16 cellular contexts compared by ENCODE assay signal in the genomic region with DNA sequence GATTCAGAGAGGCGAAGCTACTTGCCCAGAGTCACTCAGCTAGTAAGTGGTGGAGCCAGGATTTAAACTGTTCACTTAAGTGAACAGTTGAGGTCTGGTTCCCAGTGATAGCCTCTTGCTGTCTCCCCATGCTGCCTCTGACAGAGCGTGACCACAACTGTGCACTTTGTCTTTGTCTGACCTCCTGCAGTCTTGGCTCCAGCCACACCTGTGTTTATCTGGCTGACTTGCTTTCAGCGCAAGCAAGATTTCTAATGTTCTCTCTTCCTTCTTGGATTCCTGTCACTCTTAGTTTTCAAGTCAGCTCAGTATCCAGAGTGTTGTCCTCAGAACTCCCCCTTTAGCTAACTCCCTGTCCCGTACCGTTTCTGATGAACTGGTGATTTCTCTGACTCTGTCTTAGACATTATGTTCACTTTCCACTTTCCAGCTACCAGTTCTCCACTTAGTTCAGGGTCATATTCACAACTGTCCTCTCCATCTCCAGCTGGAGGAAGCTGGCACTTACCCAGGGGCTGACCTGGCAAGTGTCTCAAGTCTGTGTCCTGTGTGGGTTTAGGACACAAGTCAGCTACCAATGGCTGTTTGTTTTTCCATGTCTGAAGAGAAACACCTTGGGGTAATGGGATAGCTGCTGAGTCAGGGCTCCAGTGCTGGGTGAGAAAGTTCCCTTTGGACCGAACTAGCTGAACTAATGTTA.
DNase-seq lines count a peak whose midpoint lies in the region; TF ChIP-seq lines count a peak whose summit lies in the region.
"Had no signal": no experiment of that assay in that cellular context is flagged by ENCODE, and none has a peak within 500 bp of the region (broad histone marks: within the 10 kb centered on the region; RNA-seq: fewer than 3 reads in every experiment).

No MANE protein-coding gene starts in this region.

- H3K4me3 ChIP-seq in endodermal cell (ENCODE audit: low read length): no peak overlapping the region

- H3K36me3 Mint-ChIP-seq in endodermal cell (ENCODE audit: low read depth) (no peaks in the 10 kb centered on the region), progenitor cell of endocrine pancreas (ENCODE audit: insufficient read depth) (no peaks in the 10 kb centered on the region), osteocyte (ENCODE audit: unreplicated experiment) (no peaks in the 10 kb centered on the region)
- H3K36me3 Mint-ChIP-seq in activated CD4-positive, alpha-beta T cell treated with anti-CD3 and anti-CD28 coated beads, Interleukin-2, amount 10 ng/mL, durations not matched to agents 7 days and 5 days (ENCODE audit: low read depth): no peaks in the 10 kb centered on the region
- H3K36me3 Mint-ChIP-seq: activated naive CD4-positive, alpha-beta T cell treated with anti-CD3 and anti-CD28 coated beads, Interleukin-2, amount 50 U/mL, for 24 hours; memory B cell had no signal

- H3K4me3 Mint-ChIP-seq in endodermal cell: no peak overlapping the region
- no peak overlapping the region for H3K4me3 Mint-ChIP-seq in progenitor cell of endocrine pancreas (ENCODE audit: low read depth)
- no peak overlapping the region for H3K4me3 Mint-ChIP-seq in osteocyte (ENCODE audit: unreplicated experiment)
- H3K4me3 Mint-ChIP-seq in activated CD4-positive, alpha-beta T cell treated with anti-CD3 and anti-CD28 coated beads, Interleukin-2, amount 10 ng/mL, durations not matched to agents 7 days and 5 days: no peak overlapping the region
- H3K4me3 Mint-ChIP-seq: activated naive CD4-positive, alpha-beta T cell treated with anti-CD3 and anti-CD28 coated beads, Interleukin-2, amount 50 U/mL, for 24 hours; effector memory CD8-positive, alpha-beta T cell; memory B cell; T-helper 2 cell treated with Interferon-gamma antibody and Interleukin-4, amounts not matched to agents 5 μg/mL and 100 μg/mL, for 36 hours had no signal

- H3K4me1 Mint-ChIP-seq in endodermal cell: peaks cover 2% of the 10 kb centered on the region
- peaks cover 33% of the 10 kb centered on the region for H3K4me1 Mint-ChIP-seq in progenitor cell of endocrine pancreas (ENCODE audit: low read depth)
- peaks cover 5% of the 10 kb centered on the region for H3K4me1 Mint-ChIP-seq in osteocyte (ENCODE audit: unreplicated experiment)
- no peaks in the 10 kb centered on the region for H3K4me1 Mint-ChIP-seq in activated CD4-positive, alpha-beta T cell treated with anti-CD3 and anti-CD28 coated beads, Interleukin-2, amount 10 ng/mL, durations not matched to agents 7 days and 5 days
- H3K4me1 Mint-ChIP-seq: activated naive CD4-positive, alpha-beta T cell treated with anti-CD3 and anti-CD28 coated beads, Interleukin-2, amount 50 U/mL, for 24 hours had no signal

- H3K27me3 Mint-ChIP-seq in endodermal cell (ENCODE audit: insufficient read depth): no peaks in the 10 kb centered on the region
- H3K27me3 Mint-ChIP-seq in progenitor cell of endocrine pancreas: peaks cover 8% of the 10 kb centered on the region
- peaks cover 29% of the 10 kb centered on the region for H3K27me3 Mint-ChIP-seq in osteocyte (ENCODE audit: unreplicated experiment)
- no peaks in the 10 kb centered on the region for H3K27me3 Mint-ChIP-seq in activated CD4-positive, alpha-beta T cell treated with anti-CD3 and anti-CD28 coated beads, Interleukin-2, amount 10 ng/mL, durations not matched to agents 7 days and 5 days
- H3K27me3 Mint-ChIP-seq: activated naive CD4-positive, alpha-beta T cell treated with anti-CD3 and anti-CD28 coated beads, Interleukin-2, amount 50 U/mL, for 24 hours had no signal

- peaks cover 4% of the 10 kb centered on the region for H3K27me3 ChIP-seq in endodermal cell (ENCODE audit: control insufficient read depth, insufficient read depth, low read length, poor library complexity, severe bottlenecking)

- no peak overlapping the region for H3K27ac ChIP-seq in endodermal cell (ENCODE audit: low read depth, low read length)

- no peaks in the 10 kb centered on the region for H3K36me3 ChIP-seq in endodermal cell (ENCODE audit: control insufficient read depth, insufficient read depth, low read length)

- H3K9me3 ChIP-seq in endodermal cell (ENCODE audit: control insufficient read depth, low read length): no peaks in the 10 kb centered on the region

- no peaks in the 10 kb centered on the region for H3K9me3 Mint-ChIP-seq in endodermal cell
- H3K9me3 Mint-ChIP-seq in progenitor cell of endocrine pancreas (ENCODE audit: low read depth): no peaks in the 10 kb centered on the region
- H3K9me3 Mint-ChIP-seq in osteocyte (ENCODE audit: unreplicated experiment): no peaks in the 10 kb centered on the region
- H3K9me3 Mint-ChIP-seq in activated CD4-positive, alpha-beta T cell treated with anti-CD3 and anti-CD28 coated beads, Interleukin-2, amount 10 ng/mL, durations not matched to agents 7 days and 5 days: no peaks in the 10 kb centered on the region
- H3K9me3 Mint-ChIP-seq: activated naive CD4-positive, alpha-beta T cell treated with anti-CD3 and anti-CD28 coated beads, Interleukin-2, amount 50 U/mL, for 24 hours; effector memory CD8-positive, alpha-beta T cell; memory B cell; T-helper 2 cell treated with Interferon-gamma antibody and Interleukin-4, amounts not matched to agents 5 μg/mL and 100 μg/mL, for 36 hours had no signal

- WGBS in endodermal cell (ENCODE audit: insufficient coverage in 1 of 2, insufficient read length in 1 of 2), 2 experiments: 88 to 94% methylated on average over 6 of the region's 6 CpGs

- DNase-seq in DMS79 treated with DMSO at 0.1 percent for 48 hours (lab: John Stamatoyannopoulos, UW) (peak; percentile 59), NCI-H187 treated with DMSO at 0.1 percent for 48 hours (lab: John Stamatoyannopoulos, UW) (peak; percentile 62), endodermal cell (peak; percentile 26), progenitor cell of endocrine pancreas (ENCODE audit: low spot score, unreplicated experiment) (no peak), osteocyte (ENCODE audit: extremely low spot score, unreplicated experiment) (no peak), GDM1 (lab: John Stamatoyannopoulos, UW) (no peak)
- DNase-seq in activated CD4-positive, alpha-beta T cell treated with anti-CD3 and anti-CD28 coated beads, Interleukin-2, amount 10 ng/mL, durations not matched to agents 7 days and 5 days: no peak
- no peak for DNase-seq in stimulated activated CD4-positive, alpha-beta T cell treated with anti-CD3 and anti-CD28 coated beads, Interleukin-4, amount 100 ng/mL, for 4 hours
- DNase-seq: activated CD4-positive, alpha-beta T cell treated with anti-CD3 and anti-CD28 coated beads for 1 hour; activated CD8-positive, alpha-beta memory T cell treated with anti-CD3 and anti-CD28 coated beads, Interleukin-2, amount 50 U/mL, for 48 hours; effector memory CD8-positive, alpha-beta T cell; NCI-H1105 treated with DMSO at 0.1 percent for 48 hours; NK-92 treated with Interleukin-12 subunit alpha and Interleukin-12 subunit beta, amount 100 ng/mL, for 24 hours had no signal

- POLR2A ChIA-PET in activated CD4-positive, alpha-beta T cell treated with anti-CD3 and anti-CD28 coated beads, Interleukin-2, amount 10 ng/mL, durations not matched to agents 7 days and 5 days (lab: Charles Lee): no interaction called here

- no peak overlapping the region for H3K27ac Mint-ChIP-seq in endodermal cell
- H3K27ac Mint-ChIP-seq in progenitor cell of endocrine pancreas: peak overlapping the region; percentile 12
- no peak overlapping the region for H3K27ac Mint-ChIP-seq in osteocyte (ENCODE audit: unreplicated experiment)
- no peak overlapping the region for H3K27ac Mint-ChIP-seq in activated CD4-positive, alpha-beta T cell treated with anti-CD3 and anti-CD28 coated beads, Interleukin-2, amount 10 ng/mL, durations not matched to agents 7 days and 5 days
- H3K27ac Mint-ChIP-seq: activated naive CD4-positive, alpha-beta T cell treated with anti-CD3 and anti-CD28 coated beads, Interleukin-2, amount 50 U/mL, for 24 hours; effector memory CD8-positive, alpha-beta T cell; memory B cell; T-helper 2 cell treated with Interferon-gamma antibody and Interleukin-4, amounts not matched to agents 5 μg/mL and 100 μg/mL, for 36 hours had no signal

- CTCF ChIA-PET in activated CD4-positive, alpha-beta T cell treated with anti-CD3 and anti-CD28 coated beads, Interleukin-2, amount 10 ng/mL, durations not matched to agents 7 days and 5 days (lab: Charles Lee): no interaction called here

- H3K4me1 ChIP-seq in endodermal cell (ENCODE audit: control insufficient read depth, insufficient read depth, low read length): no peaks in the 10 kb centered on the region

- H3K9ac ChIP-seq in endodermal cell (ENCODE audit: extremely low read depth, low read length, poor library complexity, severe bottlenecking): no peak overlapping the region

- TF ChIP-seq CTCF in endodermal cell (conservative IDR thresholded peaks at IDR 0.05): no peak
- TF ChIP-seq CTCF in progenitor cell of endocrine pancreas (IDR thresholded peaks at IDR 0.05; ENCODE audit: unreplicated experiment): no peak
- no peak for TF ChIP-seq CTCF in osteocyte (IDR thresholded peaks at IDR 0.05)

Comparison
In these comparisons a context has a peak if more than half of its experiments do, and no peak if none do; other contexts are left out.
1. DNase-seq: peak in DMS79 treated with DMSO at 0.1 percent for 48 hours (single experiment), NCI-H187 treated with DMSO at 0.1 percent for 48 hours (single experiment) and endodermal cell (single experiment); none in progenitor cell of endocrine pancreas (single experiment), osteocyte (single experiment), activated CD4-positive, alpha-beta T cell treated with anti-CD3 and anti-CD28 coated beads, Interleukin-2, amount 10 ng/mL, durations not matched to agents 7 days and 5 days (single experiment), stimulated activated CD4-positive, alpha-beta T cell treated with anti-CD3 and anti-CD28 coated beads, Interleukin-4, amount 100 ng/mL, for 4 hours (0 of 2) and GDM1 (single experiment).